In the genomic region with DNA sequence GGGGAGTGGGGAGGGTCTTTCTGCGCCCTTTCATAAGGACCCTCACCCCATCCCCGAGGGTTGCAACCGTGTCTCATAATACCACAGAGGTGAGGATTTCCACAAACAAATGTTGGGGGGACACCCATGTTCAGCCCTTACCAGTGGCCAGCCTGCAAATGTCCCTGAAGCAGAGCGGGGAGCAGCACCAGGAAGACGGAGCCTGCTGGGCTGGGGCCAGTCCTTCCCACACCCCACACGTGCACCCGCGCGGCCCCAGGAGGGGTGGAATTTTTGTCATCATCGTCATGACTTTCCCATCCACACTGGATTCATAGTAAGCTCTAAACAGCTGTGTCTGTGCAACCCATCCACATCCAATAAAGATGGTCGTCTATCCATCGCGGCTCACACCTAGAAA, we compare ENCODE assay signal across 24 cellular contexts.
"Had no signal": no experiment of that assay in that cellular context is flagged by ENCODE, and none has a peak within 500 bp of the region (broad histone marks: within the 10 kb centered on the region; RNA-seq: fewer than 3 reads in every experiment).

No MANE protein-coding gene starts in this region.

- H3K9me3 ChIP-seq: neutrophil, prostate gland, suprapubic skin, transverse colon, vagina had no signal

- H3K4me1 Mint-ChIP-seq: immature natural killer cell; stimulated activated naive CD8-positive, alpha-beta T cell treated with anti-CD3 and anti-CD28 coated beads, Interleukin-15, amount 100 ng/mL, for 72 hours had no signal

- H3K4me3 Mint-ChIP-seq: immature natural killer cell; naive thymus-derived CD4-positive, alpha-beta T cell; stimulated activated naive CD8-positive, alpha-beta T cell treated with anti-CD3 and anti-CD28 coated beads, Interleukin-15, amount 100 ng/mL, for 72 hours had no signal

- H3K4me3 ChIP-seq: prostate gland, right atrium auricular region, smooth muscle cell, suprapubic skin, transverse colon, vagina had no signal

- DNase-seq: cerebellar nuclear complex; hypothalamus; immature natural killer cell; mesenchymal stem cell; midbrain; naive thymus-derived CD4-positive, alpha-beta T cell; stimulated activated CD4-positive, alpha-beta T cell treated with anti-CD3 and anti-CD28 coated beads, Interleukin-12 subunit alpha, Interleukin-12 subunit beta, amount 100 ng/mL, for 4 hours; stimulated activated CD4-positive, alpha-beta T cell treated with anti-CD3 and anti-CD28 coated beads, Interleukin-1b, Interleukin-23, amount 100 ng/mL, for 48 hours; stimulated activated CD4-positive, alpha-beta T cell treated with anti-CD3 and anti-CD28 coated beads, Interleukin-4, amount 100 ng/mL, for 1 hour; stimulated activated CD8-positive, alpha-beta memory T cell treated with anti-CD3 and anti-CD28 coated beads, Interleukin-4, amount 100 ng/mL, for 48 hours; stimulated activated naive CD4-positive, alpha-beta T cell; stimulated activated naive CD8-positive, alpha-beta T cell treated with anti-CD3 and anti-CD28 coated beads, Interleukin-15, amount 100 ng/mL, for 72 hours; transverse colon had no signal

- H3K36me3 ChIP-seq: neutrophil, prostate gland, right atrium auricular region, suprapubic skin, transverse colon, vagina had no signal

- H3K27ac ChIP-seq: neutrophil, prostate gland, right atrium auricular region, suprapubic skin, transverse colon, vagina had no signal

- ATAC-seq: left lobe of liver; naive thymus-derived CD4-positive, alpha-beta T cell; sciatic nerve; stimulated activated naive CD8-positive, alpha-beta T cell treated with anti-CD3 and anti-CD28 coated beads, Interleukin-15, amount 100 ng/mL, for 72 hours had no signal

- H3K4me1 ChIP-seq: prostate gland, right atrium auricular region, suprapubic skin, transverse colon, vagina had no signal

- H3K27me3 ChIP-seq: neutrophil, right atrium auricular region, transverse colon, vagina had no signal

- H3K27ac Mint-ChIP-seq: immature natural killer cell; naive thymus-derived CD4-positive, alpha-beta T cell; stimulated activated naive CD8-positive, alpha-beta T cell treated with anti-CD3 and anti-CD28 coated beads, Interleukin-15, amount 100 ng/mL, for 72 hours had no signal

- H3K27me3 Mint-ChIP-seq: stimulated activated naive CD8-positive, alpha-beta T cell treated with anti-CD3 and anti-CD28 coated beads, Interleukin-15, amount 100 ng/mL, for 72 hours had no signal

- H3K4me2 ChIP-seq: smooth muscle cell had no signal

- H3K36me3 Mint-ChIP-seq: naive thymus-derived CD4-positive, alpha-beta T cell had no signal

- FAIRE-seq: colon, frontal cortex, keratinocyte had no signal
